In the genomic region with DNA sequence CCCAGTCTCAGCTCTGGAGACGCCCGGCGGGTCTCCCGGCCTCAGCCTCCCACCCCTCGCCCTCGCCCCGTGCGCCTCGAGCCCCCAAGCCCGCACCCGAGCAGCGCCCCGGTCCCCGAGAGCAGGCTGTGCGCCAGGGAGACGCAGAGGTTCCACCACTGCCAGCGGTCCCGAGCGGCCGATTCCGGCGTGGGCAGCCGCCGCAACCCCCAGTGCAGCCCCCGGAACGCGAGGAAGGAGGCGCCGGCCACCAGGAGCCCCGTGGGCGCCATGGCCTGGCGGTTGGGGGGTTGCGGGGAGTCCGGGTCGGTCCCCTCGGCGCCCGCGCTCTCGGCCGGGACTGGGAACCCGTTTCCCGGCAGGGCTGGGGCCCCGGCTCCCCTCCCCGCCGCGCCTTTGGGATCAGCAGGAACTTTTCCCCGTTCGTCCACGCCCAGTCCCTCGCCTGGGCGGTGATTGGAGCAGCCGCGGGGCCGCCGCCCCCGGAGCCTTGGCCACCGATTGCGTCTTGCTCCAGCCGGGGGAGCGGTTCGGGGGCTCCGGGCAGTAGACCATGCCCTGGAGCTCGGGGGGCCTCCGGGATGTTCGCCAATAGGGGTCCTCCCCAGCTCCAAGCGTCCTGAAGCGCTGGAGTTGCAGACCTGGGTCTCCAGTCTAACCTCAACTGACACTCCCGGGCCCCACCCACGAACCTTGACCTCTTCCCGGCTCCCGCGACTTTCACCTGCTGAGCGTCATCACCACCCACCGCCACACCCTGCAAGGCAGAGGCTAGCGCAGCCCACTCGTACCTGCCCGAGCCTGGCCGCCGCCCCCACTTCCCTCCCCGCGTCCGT, we compare ENCODE assay signal across 9 cellular contexts. TPM values are rescaled to one million over a fixed set of nuclear protein-coding genes. Genes with fewer than 3 reads are reported as not detected.
DNase-seq lines count a peak whose midpoint lies in the region; FAIRE-seq and TF ChIP-seq lines count a peak whose summit lies in the region.
"Had no signal": no experiment of that assay in that cellular context is flagged by ENCODE, and none has a peak within 500 bp of the region (broad histone marks: within the 10 kb centered on the region; RNA-seq: fewer than 3 reads in every experiment).

TLCD2 (minus strand) TSS at position 407 of the 836 bp plus-strand sequence; CDS start at position 272, 135 bp downstream.

- no peak for TF ChIP-seq CTCF in endothelial cell (IDR thresholded peaks at IDR 0.05; ENCODE audit: unreplicated experiment)

- H3K27ac Mint-ChIP-seq in endothelial cell (ENCODE audit: unreplicated experiment), result no peak within 1 kb of the TSS

- peaks cover 25% of the 10 kb centered on the region for H3K4me1 Mint-ChIP-seq in endothelial cell (ENCODE audit: unreplicated experiment)

- H3K27me3 ChIP-seq in SJSA1 (replicated peaks), result no peaks in the 10 kb centered on the region

- peak; percentile 71 for DNase-seq in activated effector memory CD4-positive, alpha-beta T cell treated with anti-CD3 and anti-CD28 coated beads, Interleukin-2, amount 50 U/mL, for 16 hours
- no peak for DNase-seq in activated effector memory CD4-positive, alpha-beta T cell treated with Interleukin-2 at 50 U/mL for 16 hours
- DNase-seq in SJSA1 (ENCODE audit: low read depth in 1 of 2, low spot score in 2 of 2) (peak; percentile 58 to 69), endothelial cell (ENCODE audit: low spot score) (peak; percentile 53), mesenteric fat pad (ENCODE audit: low spot score) (no peak), ureter (ENCODE audit: low spot score) (peak; percentile 79), GM12891 (ENCODE audit: insufficient read length, low spot score) (no peak), A172 (ENCODE audit: low spot score) (no peak)

- H3K36me3 ChIP-seq in SJSA1, result peaks cover 58% of the 10 kb centered on the region

- TF ChIP-seq POLR2A in GM12891 (IDR thresholded peaks at IDR 0.05; ENCODE audit: low read depth, low read length), result no peak; the same call in 1 of the 2 replicates

- no peak for FAIRE-seq in GM12891 (lab: Jason Lieb, UNC)
- FAIRE-seq: endometrium had no signal

- H3K4me3 ChIP-seq in SJSA1, result peak within 1 kb of the TSS; percentile 55

- no peaks in the 10 kb centered on the region for H3K9me3 Mint-ChIP-seq in endothelial cell (ENCODE audit: unreplicated experiment)

- no peaks in the 10 kb centered on the region for H3K9me3 ChIP-seq in SJSA1 (replicated peaks)

- peak within 1 kb of the TSS; percentile 82 for H3K4me3 Mint-ChIP-seq in endothelial cell (ENCODE audit: unreplicated experiment)

- peaks cover 17% of the 10 kb centered on the region for H3K36me3 Mint-ChIP-seq in endothelial cell (ENCODE audit: low read depth, unreplicated experiment)

- peaks cover 11% of the 10 kb centered on the region for H3K27me3 Mint-ChIP-seq in endothelial cell (ENCODE audit: unreplicated experiment)

- H3K27ac ChIP-seq in SJSA1, result peak within 1 kb of the TSS; percentile 52

- H3K4me1 ChIP-seq in SJSA1 (replicated peaks), result peaks cover 35% of the 10 kb centered on the region

TF ChIP-seq in GM12891, 5 proteins besides CTCF, POLR2A, EP300 and RAD21:
- TF ChIP-seq TAF1 (IDR thresholded peaks at IDR 0.05; ENCODE audit: low read depth, low read length), result no peak
- no peak for TF ChIP-seq POU2F2 (IDR thresholded peaks at IDR 0.05; ENCODE audit: low read depth, low read length)
- TF ChIP-seq SPI1 (IDR thresholded peaks at IDR 0.05; ENCODE audit: low read depth, low read length), result no peak
- TF ChIP-seq POLR2AphosphoS5 (IDR thresholded peaks at IDR 0.05; ENCODE audit: low read depth, low read length), result no peak

RNA-seq across cellular contexts. Expression of gene TLCD2, which starts in this region (rescaled TPM):
- total RNA-seq in SJSA1 (2014; rRNA removed; shearing (Covaris generic)), result 0.34 and 0.95 TPM in 2 replicates
- total RNA-seq in endothelial cell (ENCODE audit: unreplicated experiment) (4.4 TPM), mesenteric fat pad (30.1 TPM), ureter (9.2 TPM)
- 0.10 TPM for polyA plus RNA-seq in GM12891 (2012; ENCODE audit: low read depth, missing spikeins)
- total RNA-seq in A172 (2014; rRNA removed; shearing (Covaris generic)), result 0.45 and 0.50 TPM in 2 replicates

Comparison
In these comparisons a context has a peak if more than half of its experiments do, and no peak if none do; other contexts are left out.
1. DNase-seq: peak in activated effector memory CD4-positive, alpha-beta T cell treated with anti-CD3 and anti-CD28 coated beads, Interleukin-2, amount 50 U/mL, for 16 hours (single experiment), endothelial cell (single experiment) and ureter (single experiment); none in activated effector memory CD4-positive, alpha-beta T cell treated with Interleukin-2 at 50 U/mL for 16 hours (single experiment), mesenteric fat pad (single experiment), GM12891 (single experiment) and A172 (single experiment).
2. Peak in DNase-seq, H3K4me3 ChIP-seq and H3K27ac ChIP-seq in SJSA1; RNA of the gene not detected or under 1 TPM.